ENCODE assay signal across 32 cellular contexts in the genomic region with DNA sequence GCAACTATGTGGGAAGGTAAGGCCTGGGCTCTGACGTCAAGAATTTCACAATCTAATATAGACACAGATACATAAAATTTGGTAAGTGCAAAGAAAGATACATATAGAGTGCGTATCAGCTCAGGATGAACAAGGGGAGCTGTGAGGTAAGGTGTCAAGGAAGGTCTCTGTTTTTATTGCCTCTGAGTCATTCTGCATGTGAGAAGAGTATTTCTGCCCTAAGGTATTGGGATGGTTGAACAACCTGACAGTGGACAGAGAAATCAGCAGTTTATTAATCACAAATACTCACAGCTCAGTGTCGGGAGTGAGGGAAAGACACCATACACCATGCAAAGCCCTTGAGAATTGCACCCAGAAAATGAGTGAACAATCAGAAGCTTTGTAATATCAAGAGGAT.
"Had no signal": no experiment of that assay in that cellular context is flagged by ENCODE, and none has a peak within 500 bp of the region (broad histone marks: within the 10 kb centered on the region; RNA-seq: fewer than 3 reads in every experiment).

No MANE protein-coding gene starts in this region.

- H3K27ac ChIP-seq: brain microvascular endothelial cell, RWPE1, SJCRH30 had no signal

- FAIRE-seq: astrocyte had no signal

- H3K9me3 Mint-ChIP-seq: activated B cell treated with CpG ODN at 0.5 μM for 24 hours; activated CD4-positive, alpha-beta memory T cell treated with anti-CD3 and anti-CD28 coated beads for 36 hours; activated CD4-positive, alpha-beta T cell treated with anti-CD3 and anti-CD28 coated beads, Interleukin-2, amount 10 ng/mL, durations not matched to agents 24 days and 14 days; activated naive CD4-positive, alpha-beta T cell treated with anti-CD3 and anti-CD28 coated beads for 36 hours; activated T-cell treated with anti-CD3 and anti-CD28 coated beads, Interleukin-2, amount 50 U/mL, for 4 hours; T-helper 1 cell treated with Interleukin-12 subunit alpha and Interleukin-12 subunit beta and Interleukin-4 antibody, amounts not matched to agents 30 μg/mL and 1 μg/mL, for 36 hours had no signal

- H3K4me1 Mint-ChIP-seq: activated B cell treated with CpG ODN at 0.5 μM for 24 hours; activated CD4-positive, alpha-beta T cell treated with anti-CD3 and anti-CD28 coated beads, Interleukin-2, amount 10 ng/mL, durations not matched to agents 24 days and 14 days had no signal

- H3K27me3 Mint-ChIP-seq: activated CD4-positive, alpha-beta T cell treated with anti-CD3 and anti-CD28 coated beads, Interleukin-2, amount 10 ng/mL, durations not matched to agents 24 days and 14 days had no signal

- H3K9me3 ChIP-seq: MG63, SJCRH30 had no signal

- DNase-seq: activated B cell treated with CpG ODN at 0.5 μM for 24 hours; activated CD4-positive, alpha-beta memory T cell treated with anti-CD3 and anti-CD28 coated beads for 36 hours; activated CD4-positive, alpha-beta T cell treated with anti-CD3 and anti-CD28 coated beads for 1 hour; activated CD4-positive, alpha-beta T cell treated with anti-CD3 and anti-CD28 coated beads, Interleukin-2, amount 10 ng/mL, durations not matched to agents 24 days and 14 days; activated CD8-positive, alpha-beta memory T cell treated with anti-CD3 and anti-CD28 coated beads for 24 hours; activated effector memory CD4-positive, alpha-beta T cell treated with anti-CD3 and anti-CD28 coated beads, Interleukin-2, amount 50 U/mL, for 16 hours; activated naive CD4-positive, alpha-beta T cell treated with anti-CD3 and anti-CD28 coated beads for 36 hours; activated T-cell treated with anti-CD3 and anti-CD28 coated beads, Interleukin-2, amount 50 U/mL, for 4 hours; amygdala; brain microvascular endothelial cell; caudate nucleus; KG1; NCI-H1092; NCI-H1417 treated with DMSO at 0.1 percent for 48 hours; NCI-H1694; NCI-H2029; NCI-H2107; NCI-H2171 treated with DMSO at 0.1 percent for 48 hours; NCI-H345; NCI-H510A; NCI-H526 treated with DMSO at 0.1 percent for 48 hours; NCI-H82; Right ventricle myocardium superior; SJCRH30; SW 1271 had no signal

- H3K36me3 ChIP-seq: brain microvascular endothelial cell, MG63, SJCRH30 had no signal

- H3K4me3 ChIP-seq: MG63, SJCRH30 had no signal

- ATAC-seq: activated T-cell treated with anti-CD3 and anti-CD28 coated beads, Interleukin-2, amount 50 U/mL, for 4 hours; Panc1; SK-N-SH treated with all-trans-retinoic acid at 6 μM for 48 hours had no signal

- H3K4me1 ChIP-seq: SJCRH30 had no signal

- H3K36me3 Mint-ChIP-seq: activated CD4-positive, alpha-beta memory T cell treated with anti-CD3 and anti-CD28 coated beads for 36 hours; activated naive CD8-positive, alpha-beta T cell had no signal

- H3K4me3 Mint-ChIP-seq: activated B cell treated with CpG ODN at 0.5 μM for 24 hours; activated CD4-positive, alpha-beta memory T cell treated with anti-CD3 and anti-CD28 coated beads for 36 hours; activated CD4-positive, alpha-beta T cell treated with anti-CD3 and anti-CD28 coated beads, Interleukin-2, amount 10 ng/mL, durations not matched to agents 24 days and 14 days; activated naive CD4-positive, alpha-beta T cell treated with anti-CD3 and anti-CD28 coated beads for 36 hours; activated naive CD8-positive, alpha-beta T cell; activated T-cell treated with anti-CD3 and anti-CD28 coated beads, Interleukin-2, amount 50 U/mL, for 4 hours; T-helper 1 cell treated with Interleukin-12 subunit alpha and Interleukin-12 subunit beta and Interleukin-4 antibody, amounts not matched to agents 30 μg/mL and 1 μg/mL, for 36 hours had no signal

- H3K27me3 ChIP-seq: brain microvascular endothelial cell, MG63, SJCRH30 had no signal

- H3K27ac Mint-ChIP-seq: activated B cell treated with CpG ODN at 0.5 μM for 24 hours; activated CD4-positive, alpha-beta memory T cell treated with anti-CD3 and anti-CD28 coated beads for 36 hours; activated CD4-positive, alpha-beta T cell treated with anti-CD3 and anti-CD28 coated beads, Interleukin-2, amount 10 ng/mL, durations not matched to agents 24 days and 14 days; activated naive CD4-positive, alpha-beta T cell treated with anti-CD3 and anti-CD28 coated beads for 36 hours; activated naive CD8-positive, alpha-beta T cell; T-helper 1 cell treated with Interleukin-12 subunit alpha and Interleukin-12 subunit beta and Interleukin-4 antibody, amounts not matched to agents 30 μg/mL and 1 μg/mL, for 36 hours had no signal
